ENCODE assay signal across 22 cellular contexts in the genomic region with DNA sequence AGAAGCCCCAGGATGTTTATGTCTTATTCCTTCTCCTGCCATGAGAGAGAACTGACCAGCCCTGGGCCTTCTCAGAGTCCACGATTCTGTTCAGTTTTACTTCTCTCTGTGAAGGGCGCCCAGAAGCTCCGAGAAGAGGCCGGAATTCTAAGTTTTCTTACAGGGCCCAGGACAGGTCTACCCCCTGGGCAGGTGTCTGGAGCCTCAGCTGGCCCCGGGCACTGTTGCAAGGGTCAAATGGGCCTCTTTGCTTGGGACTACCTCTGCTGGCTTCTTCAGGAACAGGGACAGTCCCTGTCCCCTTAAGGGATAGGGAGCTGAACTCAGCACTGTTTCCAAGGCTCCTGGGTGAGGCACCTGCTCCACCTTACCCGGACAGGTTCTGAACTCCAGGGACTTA. TPM values are rescaled to one million over a fixed set of nuclear protein-coding genes. Genes with fewer than 3 reads are reported as not detected.
DNase-seq lines count a peak whose midpoint lies in the region; ATAC-seq and TF ChIP-seq lines count a peak whose summit lies in the region.
"Had no signal": no experiment of that assay in that cellular context is flagged by ENCODE, and none has a peak within 500 bp of the region (broad histone marks: within the 10 kb centered on the region; RNA-seq: fewer than 3 reads in every experiment).

No MANE protein-coding gene starts in this region.

- H3K4me3 Mint-ChIP-seq in activated naive CD4-positive, alpha-beta T cell treated with anti-CD3 and anti-CD28 coated beads, Interleukin-2, amount 10 ng/mL, durations not matched to agents 7 days and 5 days: no peak overlapping the region
- H3K4me3 Mint-ChIP-seq in glutamatergic neuron (ENCODE audit: unreplicated experiment) (no peak overlapping the region), osteocyte (ENCODE audit: unreplicated experiment) (no peak overlapping the region), type B pancreatic cell (no peak overlapping the region), nephron progenitor cell (no peak overlapping the region)
- H3K4me3 Mint-ChIP-seq: CD4-positive, CD25-positive, alpha-beta regulatory T cell; HFFc6 had no signal

- DNase-seq in activated naive CD4-positive, alpha-beta T cell treated with anti-CD3 and anti-CD28 coated beads, Interleukin-2, amount 10 ng/mL, durations not matched to agents 7 days and 5 days: peak; percentile 1
- DNase-seq in activated naive CD4-positive, alpha-beta T cell treated with anti-CD3 and anti-CD28 coated beads, Interleukin-2, amount 50 U/mL, for 72 hours (ENCODE audit: low spot score in 2 of 2): no peak
- DNase-seq in glutamatergic neuron (no peak), osteocyte (ENCODE audit: extremely low spot score, unreplicated experiment) (peak; percentile 64), type B pancreatic cell (ENCODE audit: extremely low spot score, unreplicated experiment) (peak; percentile 39), nephron progenitor cell (no peak), NCI-H187 treated with DMSO at 0.1 percent for 48 hours (lab: John Stamatoyannopoulos, UW) (no peak)
- DNase-seq: CD4-positive, CD25-positive, alpha-beta regulatory T cell; DMS53; GOT3; HFFc6; KBM-7; MM.1S; NCI-H1694; NCI-H2081; NCI-H2171; NCI-H226; NCI-H510A; NCI-H69; RPMI8226; SHP77 had no signal

- no peaks in the 10 kb centered on the region for H3K36me3 Mint-ChIP-seq in activated naive CD4-positive, alpha-beta T cell treated with anti-CD3 and anti-CD28 coated beads, Interleukin-2, amount 10 ng/mL, durations not matched to agents 7 days and 5 days
- H3K36me3 Mint-ChIP-seq in activated naive CD4-positive, alpha-beta T cell treated with anti-CD3 and anti-CD28 coated beads, Interleukin-2, amount 50 U/mL, for 72 hours: peaks cover 10 to 12% of the 10 kb centered on the region in 2 donors
- peaks cover 21% of the 10 kb centered on the region for H3K36me3 Mint-ChIP-seq in glutamatergic neuron (ENCODE audit: unreplicated experiment)
- no peaks in the 10 kb centered on the region for H3K36me3 Mint-ChIP-seq in osteocyte (ENCODE audit: unreplicated experiment)
- H3K36me3 Mint-ChIP-seq in type B pancreatic cell: no peaks in the 10 kb centered on the region
- peaks cover 8% of the 10 kb centered on the region for H3K36me3 Mint-ChIP-seq in nephron progenitor cell (ENCODE audit: low read depth)

- H3K27ac Mint-ChIP-seq in activated naive CD4-positive, alpha-beta T cell treated with anti-CD3 and anti-CD28 coated beads, Interleukin-2, amount 10 ng/mL, durations not matched to agents 7 days and 5 days: no peak overlapping the region
- no peak overlapping the region for H3K27ac Mint-ChIP-seq in activated naive CD4-positive, alpha-beta T cell treated with anti-CD3 and anti-CD28 coated beads, Interleukin-2, amount 50 U/mL, for 72 hours
- peak overlapping the region; percentile 100 for H3K27ac Mint-ChIP-seq in glutamatergic neuron (ENCODE audit: unreplicated experiment)
- no peak overlapping the region for H3K27ac Mint-ChIP-seq in osteocyte (ENCODE audit: unreplicated experiment)
- no peak overlapping the region for H3K27ac Mint-ChIP-seq in type B pancreatic cell
- no peak overlapping the region for H3K27ac Mint-ChIP-seq in nephron progenitor cell
- H3K27ac Mint-ChIP-seq: CD4-positive, CD25-positive, alpha-beta regulatory T cell; HFFc6 had no signal

- ATAC-seq in activated naive CD4-positive, alpha-beta T cell treated with anti-CD3 and anti-CD28 coated beads, Interleukin-2, amount 50 U/mL, for 72 hours: no peak

- H3K4me1 Mint-ChIP-seq in activated naive CD4-positive, alpha-beta T cell treated with anti-CD3 and anti-CD28 coated beads, Interleukin-2, amount 10 ng/mL, durations not matched to agents 7 days and 5 days: no peaks in the 10 kb centered on the region
- H3K4me1 Mint-ChIP-seq in glutamatergic neuron (ENCODE audit: low read depth, unreplicated experiment) (peaks cover 27% of the 10 kb centered on the region), osteocyte (ENCODE audit: unreplicated experiment) (no peaks in the 10 kb centered on the region), type B pancreatic cell (ENCODE audit: unreplicated experiment) (no peaks in the 10 kb centered on the region), nephron progenitor cell (peaks cover 6% of the 10 kb centered on the region)
- H3K4me1 Mint-ChIP-seq: CD4-positive, CD25-positive, alpha-beta regulatory T cell had no signal

- CTCF ChIA-PET in activated naive CD4-positive, alpha-beta T cell treated with anti-CD3 and anti-CD28 coated beads, Interleukin-2, amount 10 ng/mL, durations not matched to agents 7 days and 5 days (lab: Charles Lee): no interaction called here

- no peak for TF ChIP-seq CTCF in glutamatergic neuron (IDR thresholded peaks at IDR 0.05; ENCODE audit: partially characterized antibody, unreplicated experiment)
- TF ChIP-seq CTCF in osteocyte (IDR thresholded peaks at IDR 0.05): no peak
- TF ChIP-seq CTCF in type B pancreatic cell (conservative IDR thresholded peaks at IDR 0.05): no peak
- TF ChIP-seq CTCF in nephron progenitor cell (IDR thresholded peaks at IDR 0.05): no peak

- peaks cover 1% of the 10 kb centered on the region for H3K27me3 Mint-ChIP-seq in activated naive CD4-positive, alpha-beta T cell treated with anti-CD3 and anti-CD28 coated beads, Interleukin-2, amount 10 ng/mL, durations not matched to agents 7 days and 5 days
- peaks cover 12% of the 10 kb centered on the region for H3K27me3 Mint-ChIP-seq in glutamatergic neuron (ENCODE audit: unreplicated experiment)
- H3K27me3 Mint-ChIP-seq in osteocyte (ENCODE audit: unreplicated experiment): peaks cover 12% of the 10 kb centered on the region
- H3K27me3 Mint-ChIP-seq in type B pancreatic cell: peaks cover 3% of the 10 kb centered on the region
- H3K27me3 Mint-ChIP-seq in nephron progenitor cell (ENCODE audit: low read depth, poor library complexity): peaks cover 10% of the 10 kb centered on the region
- H3K27me3 Mint-ChIP-seq: CD4-positive, CD25-positive, alpha-beta regulatory T cell had no signal

- H3K9me3 Mint-ChIP-seq in activated naive CD4-positive, alpha-beta T cell treated with anti-CD3 and anti-CD28 coated beads, Interleukin-2, amount 10 ng/mL, durations not matched to agents 7 days and 5 days: peaks cover 2% of the 10 kb centered on the region
- H3K9me3 Mint-ChIP-seq in activated naive CD4-positive, alpha-beta T cell treated with anti-CD3 and anti-CD28 coated beads, Interleukin-2, amount 50 U/mL, for 72 hours: peaks cover 9 to 10% of the 10 kb centered on the region in 2 donors
- H3K9me3 Mint-ChIP-seq in glutamatergic neuron (ENCODE audit: unreplicated experiment) (peaks cover 28% of the 10 kb centered on the region), osteocyte (ENCODE audit: unreplicated experiment) (peaks cover 9% of the 10 kb centered on the region), type B pancreatic cell (peaks cover 8% of the 10 kb centered on the region), nephron progenitor cell (peaks cover 46% of the 10 kb centered on the region)

RNA-seq across cellular contexts. Expression of gene RASGEF1C, which starts 55.0 kb away (rescaled TPM):
- total RNA-seq in activated naive CD4-positive, alpha-beta T cell treated with anti-CD3 and anti-CD28 coated beads, Interleukin-2, amount 50 U/mL, for 72 hours: not detected
- 21.1 TPM for total RNA-seq in glutamatergic neuron (ENCODE audit: unreplicated experiment)
- not detected in 2 replicates for total RNA-seq in osteocyte
- 0.36 and 0.77 TPM in 2 replicates for total RNA-seq in type B pancreatic cell (ENCODE audit: low replicate concordance)
- total RNA-seq: CD4-positive, CD25-positive, alpha-beta regulatory T cell; G401; HFFc6 had no signal

Comparison
In these comparisons a context has a peak if more than half of its experiments do, and no peak if none do; other contexts are left out.
1. DNase-seq: peak in activated naive CD4-positive, alpha-beta T cell treated with anti-CD3 and anti-CD28 coated beads, Interleukin-2, amount 10 ng/mL, durations not matched to agents 7 days and 5 days (single experiment), osteocyte (single experiment) and type B pancreatic cell (single experiment); none in activated naive CD4-positive, alpha-beta T cell treated with anti-CD3 and anti-CD28 coated beads, Interleukin-2, amount 50 U/mL, for 72 hours (0 of 2), glutamatergic neuron (single experiment), nephron progenitor cell (single experiment) and NCI-H187 treated with DMSO at 0.1 percent for 48 hours (single experiment).
2. RNA of gene RASGEF1C, which starts 55.0 kb away (total RNA-seq): 21.1 TPM in glutamatergic neuron (single experiment); 0.36 to 0.77 TPM in type B pancreatic cell, not detected in osteocyte and not detected in activated naive CD4-positive, alpha-beta T cell treated with anti-CD3 and anti-CD28 coated beads, Interleukin-2, amount 50 U/mL, for 72 hours; every median in the first group is over 10 times any median in the second.